ENCODE assay signal across 37 cellular contexts in the genomic region with DNA sequence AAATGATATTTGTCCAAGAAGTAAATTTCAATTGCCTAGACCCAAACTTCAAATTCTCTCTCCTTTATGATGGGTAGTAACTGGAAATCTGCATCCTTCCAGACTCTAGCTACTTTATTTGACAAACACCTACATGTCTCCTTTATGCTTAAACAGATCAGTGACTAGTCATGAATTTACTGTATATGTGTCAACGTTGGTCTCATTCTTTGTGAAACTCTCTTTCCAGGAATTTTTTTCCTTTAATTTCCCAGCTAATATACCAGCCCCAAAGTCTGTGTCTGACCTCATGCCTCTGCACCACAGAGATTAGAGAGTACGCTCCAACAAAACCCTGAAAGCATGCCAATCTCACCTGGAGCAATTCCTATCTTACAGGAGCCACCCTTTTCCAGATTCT.
"Had no signal": no experiment of that assay in that cellular context is flagged by ENCODE, and none has a peak within 500 bp of the region (broad histone marks: within the 10 kb centered on the region; RNA-seq: fewer than 3 reads in every experiment).

No MANE protein-coding gene starts in this region.

- H3K27me3 ChIP-seq: adrenal gland, ascending aorta, body of pancreas, brain microvascular endothelial cell, breast epithelium, cardiac muscle cell had no signal

- H3K36me3 Mint-ChIP-seq: activated naive CD4-positive, alpha-beta T cell treated with anti-CD3 and anti-CD28 coated beads, Interleukin-2, amount 10 ng/mL, durations not matched to agents 7 days and 5 days; activated naive CD4-positive, alpha-beta T cell treated with anti-CD3 and anti-CD28 coated beads, Interleukin-2, amount 50 U/mL, for 24 hours; activated naive CD8-positive, alpha-beta T cell; activated naive CD8-positive, alpha-beta T cell treated with anti-CD3 and anti-CD28 coated beads for 36 hours; activated naive CD8-positive, alpha-beta T cell treated with anti-CD3 and anti-CD28 coated beads, Interleukin-2, amount 10 ng/mL, durations not matched to agents 7 days and 5 days; brain had no signal

- DNase-seq: activated effector memory CD4-positive, alpha-beta T cell treated with anti-CD3 and anti-CD28 coated beads, Interleukin-2, amount 50 U/mL, for 16 hours; activated effector memory CD4-positive, alpha-beta T cell treated with Interleukin-2 at 50 U/mL for 16 hours; activated gamma-delta T cell; activated gamma-delta T cell treated with Interleukin-2 at 50 U/mL for 16 hours; activated naive CD4-positive, alpha-beta T cell treated with anti-CD3 and anti-CD28 coated beads for 36 hours; activated naive CD4-positive, alpha-beta T cell treated with anti-CD3 and anti-CD28 coated beads, Interleukin-2, amount 10 ng/mL, durations not matched to agents 7 days and 5 days; activated naive CD4-positive, alpha-beta T cell treated with anti-CD3 and anti-CD28 coated beads, Interleukin-2, amount 50 U/mL, for 16 hours; activated naive CD4-positive, alpha-beta T cell treated with Interleukin-2 at 50 U/mL for 16 hours; activated naive CD8-positive, alpha-beta T cell treated with anti-CD3 and anti-CD28 coated beads for 36 hours; activated naive CD8-positive, alpha-beta T cell treated with anti-CD3 and anti-CD28 coated beads, Interleukin-2, amount 10 ng/mL, durations not matched to agents 7 days and 5 days; activated naive CD8-positive, alpha-beta T cell treated with anti-CD3 and anti-CD28 coated beads, Interleukin-2, amount 50 U/mL, for 24 hours; activated T-cell treated with anti-CD3 and anti-CD28 coated beads, Interleukin-2, amount 50 U/mL, for 1 hour; activated T-cell treated with anti-CD3 and anti-CD28 coated beads, Interleukin-2, amount 50 U/mL, for 24 hours; activated T-cell treated with anti-CD3 and anti-CD28 coated beads, Interleukin-2, amount 50 U/mL, for 4 hours; activated T-cell treated with anti-CD3 and anti-CD28 coated beads, Interleukin-2, amount 50 U/mL, for 48 hours; activated T-cell treated with anti-CD3 and anti-CD28 coated beads, Interleukin-2, amount 50 U/mL, for 72 hours; adrenal gland; amniotic stem cell; amygdala; anterior cingulate cortex; aorta; body of pancreas; brain microvascular endothelial cell; caudate nucleus; central memory CD4-positive, alpha-beta T cell; cerebellar nuclear complex had no signal

- H3K9me3 ChIP-seq: adrenal gland, ascending aorta, body of pancreas had no signal

- H3K4me1 ChIP-seq: adrenal gland, ascending aorta, body of pancreas, breast epithelium had no signal

- H3K4me3 ChIP-seq: adrenal gland, ascending aorta, body of pancreas, breast epithelium, cardiac muscle cell had no signal

- H3K27me3 Mint-ChIP-seq: activated naive CD4-positive, alpha-beta T cell treated with anti-CD3 and anti-CD28 coated beads, Interleukin-2, amount 10 ng/mL, durations not matched to agents 7 days and 5 days; activated naive CD4-positive, alpha-beta T cell treated with anti-CD3 and anti-CD28 coated beads, Interleukin-2, amount 50 U/mL, for 24 hours; activated naive CD8-positive, alpha-beta T cell; activated naive CD8-positive, alpha-beta T cell treated with anti-CD3 and anti-CD28 coated beads for 36 hours; activated naive CD8-positive, alpha-beta T cell treated with anti-CD3 and anti-CD28 coated beads, Interleukin-2, amount 10 ng/mL, durations not matched to agents 7 days and 5 days; activated naive CD8-positive, alpha-beta T cell treated with anti-CD3 and anti-CD28 coated beads, Interleukin-2, amount 50 U/mL, for 24 hours; activated T-cell treated with anti-CD3 and anti-CD28 coated beads, Interleukin-2, amount 50 U/mL, for 24 hours; activated T-helper 17 cell treated with anti-CD3 and anti-CD28 coated beads, Interleukin-2, amount 50 U/mL, for 72 hours; central memory CD8-positive, alpha-beta T cell had no signal

- H3K4me3 Mint-ChIP-seq: activated naive CD4-positive, alpha-beta T cell treated with anti-CD3 and anti-CD28 coated beads for 36 hours; activated naive CD4-positive, alpha-beta T cell treated with anti-CD3 and anti-CD28 coated beads, Interleukin-2, amount 10 ng/mL, durations not matched to agents 7 days and 5 days; activated naive CD4-positive, alpha-beta T cell treated with anti-CD3 and anti-CD28 coated beads, Interleukin-2, amount 50 U/mL, for 24 hours; activated naive CD8-positive, alpha-beta T cell; activated naive CD8-positive, alpha-beta T cell treated with anti-CD3 and anti-CD28 coated beads for 36 hours; activated naive CD8-positive, alpha-beta T cell treated with anti-CD3 and anti-CD28 coated beads, Interleukin-2, amount 10 ng/mL, durations not matched to agents 7 days and 5 days; activated naive CD8-positive, alpha-beta T cell treated with anti-CD3 and anti-CD28 coated beads, Interleukin-2, amount 50 U/mL, for 24 hours; activated T-cell treated with anti-CD3 and anti-CD28 coated beads, Interleukin-2, amount 50 U/mL, for 24 hours; activated T-cell treated with anti-CD3 and anti-CD28 coated beads, Interleukin-2, amount 50 U/mL, for 4 hours; activated T-cell treated with anti-CD3 and anti-CD28 coated beads, Interleukin-2, amount 50 U/mL, for 72 hours; activated T-helper 1 cell treated with anti-CD3 and anti-CD28 coated beads, Interleukin-12 subunit alpha, Interleukin-12 subunit beta, Interleukin-2, Interleukin-4 antibody, amounts not matched to agents 30 ng/mL and 10 ng/mL and 1 ng/mL, durations not matched to agents 14 hours and 24 hours and 36 hours; activated T-helper 17 cell treated with anti-CD3 and anti-CD28 coated beads, Interleukin-2, amount 50 U/mL, for 72 hours; brain; central memory CD8-positive, alpha-beta T cell had no signal

- H3K27ac ChIP-seq: adrenal gland, ascending aorta, body of pancreas, brain microvascular endothelial cell, breast epithelium, cardiac muscle cell had no signal

- H3K36me3 ChIP-seq: adrenal gland, ascending aorta, brain microvascular endothelial cell, breast epithelium, cardiac muscle cell had no signal

- H3K27ac Mint-ChIP-seq: activated naive CD4-positive, alpha-beta T cell treated with anti-CD3 and anti-CD28 coated beads for 36 hours; activated naive CD4-positive, alpha-beta T cell treated with anti-CD3 and anti-CD28 coated beads, Interleukin-2, amount 10 ng/mL, durations not matched to agents 7 days and 5 days; activated naive CD4-positive, alpha-beta T cell treated with anti-CD3 and anti-CD28 coated beads, Interleukin-2, amount 50 U/mL, for 24 hours; activated naive CD4-positive, alpha-beta T cell treated with anti-CD3 and anti-CD28 coated beads, Interleukin-2, amount 50 U/mL, for 72 hours; activated naive CD8-positive, alpha-beta T cell; activated naive CD8-positive, alpha-beta T cell treated with anti-CD3 and anti-CD28 coated beads for 36 hours; activated naive CD8-positive, alpha-beta T cell treated with anti-CD3 and anti-CD28 coated beads, Interleukin-2, amount 10 ng/mL, durations not matched to agents 7 days and 5 days; activated naive CD8-positive, alpha-beta T cell treated with anti-CD3 and anti-CD28 coated beads, Interleukin-2, amount 50 U/mL, for 24 hours; activated T-cell treated with anti-CD3 and anti-CD28 coated beads, Interleukin-2, amount 50 U/mL, for 24 hours; activated T-cell treated with anti-CD3 and anti-CD28 coated beads, Interleukin-2, amount 50 U/mL, for 72 hours; activated T-helper 1 cell treated with anti-CD3 and anti-CD28 coated beads, Interleukin-12 subunit alpha, Interleukin-12 subunit beta, Interleukin-2, Interleukin-4 antibody, amounts not matched to agents 30 ng/mL and 10 ng/mL and 1 ng/mL, durations not matched to agents 14 hours and 24 hours and 36 hours; activated T-helper 17 cell treated with anti-CD3 and anti-CD28 coated beads, Interleukin-2, amount 50 U/mL, for 72 hours; activated T-helper 2 cell treated with anti-CD3 and anti-CD28 coated beads, Interferon-gamma antibody, Interleukin-2, Interleukin-4, amounts not matched to agents 10 μg/mL and 5 μg/mL and 100 μg/mL, durations not matched to agents 14 hours and 24 hours and 36 hours; brain had no signal

- H3K4me1 Mint-ChIP-seq: activated naive CD4-positive, alpha-beta T cell treated with anti-CD3 and anti-CD28 coated beads, Interleukin-2, amount 10 ng/mL, durations not matched to agents 7 days and 5 days; activated naive CD4-positive, alpha-beta T cell treated with anti-CD3 and anti-CD28 coated beads, Interleukin-2, amount 50 U/mL, for 24 hours; activated naive CD8-positive, alpha-beta T cell treated with anti-CD3 and anti-CD28 coated beads for 36 hours; activated naive CD8-positive, alpha-beta T cell treated with anti-CD3 and anti-CD28 coated beads, Interleukin-2, amount 10 ng/mL, durations not matched to agents 7 days and 5 days; activated naive CD8-positive, alpha-beta T cell treated with anti-CD3 and anti-CD28 coated beads, Interleukin-2, amount 50 U/mL, for 24 hours; activated T-helper 17 cell treated with anti-CD3 and anti-CD28 coated beads, Interleukin-2, amount 50 U/mL, for 72 hours; brain; central memory CD8-positive, alpha-beta T cell had no signal

- ATAC-seq: activated naive CD4-positive, alpha-beta T cell treated with anti-CD3 and anti-CD28 coated beads, Interleukin-2, amount 50 U/mL, for 72 hours; activated naive CD8-positive, alpha-beta T cell treated with anti-CD3 and anti-CD28 coated beads, Interleukin-2, amount 50 U/mL, for 24 hours; activated T-cell treated with anti-CD3 and anti-CD28 coated beads, Interleukin-2, amount 50 U/mL, for 4 hours; activated T-cell treated with anti-CD3 and anti-CD28 coated beads, Interleukin-2, amount 50 U/mL, for 72 hours; activated T-helper 17 cell treated with anti-CD3 and anti-CD28 coated beads, Interleukin-2, amount 50 U/mL, for 72 hours; body of pancreas had no signal
